In genomic region chr3:114659109-114660081, GRCh38 we compare ENCODE assay signal across 10 cellular contexts.
DNase-seq lines count a peak whose midpoint lies in the region; ATAC-seq, FAIRE-seq and TF ChIP-seq lines count a peak whose summit lies in the region.
"Had no signal": no experiment of that assay in that cellular context is flagged by ENCODE, and none has a peak within 500 bp of the region (broad histone marks: within the 10 kb centered on the region; RNA-seq: fewer than 3 reads in every experiment).

No MANE protein-coding gene starts in this region.

- TF ChIP-seq POLR2A in H1 (IDR thresholded peaks at IDR 0.05; ENCODE audit: control extremely low read depth in 1 of 2, low read depth in 2 of 2, low read length in 2 of 2), result no peak
- TF ChIP-seq POLR2A in suprapubic skin (IDR thresholded peaks at IDR 0.05), result no peak

- no peak overlapping the region for H3K27ac ChIP-seq in H1 (ENCODE audit: low read depth, low read length)
- peak overlapping the region; percentile 84 for H3K27ac ChIP-seq in suprapubic skin

- H3K4me3 Mint-ChIP-seq in Calu3 (ENCODE audit: low read depth, unreplicated experiment), result no peak overlapping the region

- no peak overlapping the region for H3K14ac ChIP-seq in H1 (ENCODE audit: insufficient read length)

- no peak for TF ChIP-seq EP300 in H1 (IDR thresholded peaks at IDR 0.05; ENCODE audit: borderline replicate concordance in 1 of 2, low read depth in 2 of 2, low read length in 2 of 2)
- no peak for TF ChIP-seq EP300 in suprapubic skin (IDR thresholded peaks at IDR 0.05)

- H3K79me2 ChIP-seq in H1 (ENCODE audit: control insufficient read depth in 1 of 2, insufficient read depth in 2 of 2, low read length in 2 of 2), result no peaks in the 10 kb centered on the region

- H2BK12ac ChIP-seq in H1 (ENCODE audit: low read depth, low read length), result no peak overlapping the region

- H3K4me3 ChIP-seq in H1 (ENCODE audit: extremely low read depth in 1 of 4, insufficient read depth in 2 of 4, low read depth in 3 of 4, low read length in 4 of 4) (no peak overlapping the region), suprapubic skin (peak overlapping the region; percentile 17)

- TF ChIP-seq CTCF in H1 (IDR thresholded peaks at IDR 0.05; ENCODE audit: control extremely low read depth in 1 of 3, insufficient read depth in 1 of 3, low read depth in 1 of 3, low read length in 3 of 3), result no peak
- TF ChIP-seq CTCF in suprapubic skin (IDR thresholded peaks at IDR 0.05), result no peak
- no peak for TF ChIP-seq CTCF in Calu3 (IDR thresholded peaks at IDR 0.05; ENCODE audit: unreplicated experiment)

- intact Hi-C loops in Calu3 (cut with micrococcal nuclease; ENCODE audit: unreplicated experiment) (no loop called here), posterior cingulate gyrus (cut with DNase I) (no loop called here)

- H4K20me1 ChIP-seq in H1 (replicated peaks in 1 of 2; ENCODE audit: control insufficient read depth in 1 of 2, insufficient read depth in 2 of 2, low read length in 2 of 2), result no peaks in the 10 kb centered on the region

- no peak for FAIRE-seq in H1 (lab: Jason Lieb, UNC)

- POLR2A ChIA-PET in H1 (lab: Charles Lee; ENCODE audit: partially characterized antibody), result no interaction called here

- H2BK20ac ChIP-seq in H1 (ENCODE audit: low read length), result no peak overlapping the region

- WGBS in H1 (ENCODE audit: extremely low coverage in 1 of 2, insufficient coverage in 1 of 2, insufficient read length in 1 of 2, insufficient replicate concordance in 2 of 2, low coverage in 1 of 2, low lambda C conversion rate in 2 of 2, missing lambda C conversion rate in 1 of 2), 2 experiments, result 97% methylated on average over 5 of the region's 5 CpGs; no CpG with 5 or more reads in 1 of the 2 experiments
- WGBS in suprapubic skin, result 40% methylated on average over 5 of the region's 5 CpGs

- H2BK5ac ChIP-seq in H1 (ENCODE audit: low read depth, low read length), result no peak overlapping the region; the same call in 1 of the 2 replicates

- no peak overlapping the region for H2BK120ac ChIP-seq in H1 (replicated peaks; ENCODE audit: low read depth, low read length)

- no peak overlapping the region for H2BK15ac ChIP-seq in H1 (ENCODE audit: low read length)

- peak in 1 of 2 experiments; percentile 15; a peak in 2 of 4 replicates for TF ChIP-seq RAD21 in H1 (IDR thresholded peaks at IDR 0.05 in 1 of 2, conservative IDR thresholded peaks at IDR 0.05 in 1 of 2; ENCODE audit: low read depth in 2 of 2, low read length in 2 of 2)

- ATAC-seq in HG03460 (IDR thresholded peaks at IDR 0.05; ENCODE audit: unreplicated experiment), result no peak

- H3K36me3 Mint-ChIP-seq in Calu3 (ENCODE audit: insufficient read depth, unreplicated experiment), result no peaks in the 10 kb centered on the region

- BruUV-seq in Calu3 (replicated peaks; lab: Mats Ljungman, UMichigan), result no TSS peak

- H3K4ac ChIP-seq in H1 (replicated peaks; ENCODE audit: insufficient read length, low read depth, low read length), result no peak overlapping the region

- no peak overlapping the region for H3K4me2 ChIP-seq in H1 (ENCODE audit: insufficient read depth in 1 of 2, low read depth in 2 of 2, low read length in 2 of 2)

- H3K27me3 ChIP-seq in H1 (replicated peaks in 1 of 4; ENCODE audit: control insufficient read depth in 3 of 4, extremely low read depth in 1 of 4, insufficient read depth in 3 of 4, low read length in 3 of 4) (no peaks in the 10 kb centered on the region), suprapubic skin (no peaks in the 10 kb centered on the region)

- H3K4me1 Mint-ChIP-seq in Calu3 (ENCODE audit: low read depth, unreplicated experiment), result peaks cover 9% of the 10 kb centered on the region

- H3K9me3 ChIP-seq in H1 (ENCODE audit: insufficient read depth in 2 of 2, low read depth in 1 of 2, low read length in 1 of 2), result no peaks in the 10 kb centered on the region
- H3K9me3 ChIP-seq in suprapubic skin, result no peaks in the 10 kb centered on the region

- H4K8ac ChIP-seq in H1 (ENCODE audit: extremely low read depth, insufficient read depth, low read length), result no peak overlapping the region

- H3K27ac Mint-ChIP-seq in Calu3 (ENCODE audit: unreplicated experiment), result no peak overlapping the region

- no peaks in the 10 kb centered on the region for H3K27me3 Mint-ChIP-seq in Calu3 (ENCODE audit: unreplicated experiment)

- H3K36me3 ChIP-seq in H1 (ENCODE audit: control insufficient read depth in 2 of 4, insufficient read depth in 4 of 4, low read length in 3 of 4) (no peaks in the 10 kb centered on the region), suprapubic skin (no peaks in the 10 kb centered on the region)

- no peak overlapping the region for H3K23ac ChIP-seq in H1 (ENCODE audit: insufficient read length)

- no peak overlapping the region for H3K9ac ChIP-seq in H1 (replicated peaks in 1 of 4; ENCODE audit: extremely low read depth in 1 of 4, low read depth in 3 of 4, low read length in 3 of 4)

- CTCF ChIA-PET in H1 (lab: Charles Lee; ENCODE audit: partially characterized antibody) (interaction anchor here (0.6 to 1.0 kb wide), 4 partner anchors 14 to 791 kb away, joined by 3 read pairs; no protein-coding TSS in a partner anchor), Calu3 (lab: Charles Lee) (no interaction called here)

- H2AK5ac ChIP-seq in H1 (ENCODE audit: low read depth, low read length), result no peak overlapping the region

- peaks cover 2% of the 10 kb centered on the region for H3K9me3 Mint-ChIP-seq in Calu3 (ENCODE audit: low read depth, unreplicated experiment)

- DNase-seq in HuH-7 (ENCODE audit: low spot score) (peak; percentile 73), H1 (ENCODE audit: low read depth in 1 of 2, low spot score in 2 of 2) (no peak), lung microvascular endothelial cell (ENCODE audit: low read depth in 2 of 2) (peak; percentile 6 to 22), suprapubic skin (ENCODE audit: low spot score in 2 of 2) (no peak), Calu3 (no peak), posterior cingulate gyrus (no peak)
- DNase-seq in activated effector memory CD4-positive, alpha-beta T cell treated with anti-CD3 and anti-CD28 coated beads, Interleukin-2, amount 50 U/mL, for 16 hours, result no peak
- DNase-seq: KBM-7, NCI-H345 had no signal

- 0 out of 2 replicates have a peak overlapping the region, but pooled peaks have one; percentile 10 for H2AFZ ChIP-seq in H1 (ENCODE audit: low read length)

- H3K4me1 ChIP-seq in H1 (replicated peaks in 1 of 4; ENCODE audit: control insufficient read depth in 3 of 4, insufficient read depth in 4 of 4, low read length in 3 of 4) (no peaks in the 10 kb centered on the region), suprapubic skin (peaks cover 16% of the 10 kb centered on the region)

- H3K79me1 ChIP-seq in H1 (ENCODE audit: low read depth, low read length), result no peaks in the 10 kb centered on the region

- H3K18ac ChIP-seq in H1 (ENCODE audit: extremely low read depth, low read length), result no peak overlapping the region

- no peak overlapping the region for H4K5ac ChIP-seq in H1 (ENCODE audit: insufficient read length, low read depth, low read length)

- H3K23me2 ChIP-seq in H1 (ENCODE audit: low read depth, low read length), result no peaks in the 10 kb centered on the region

- no peak overlapping the region for H4K91ac ChIP-seq in H1 (replicated peaks; ENCODE audit: insufficient read length, low read length)

- no peak overlapping the region for H3K56ac ChIP-seq in H1 (replicated peaks; ENCODE audit: insufficient read length, low read depth, low read length)

TF ChIP-seq in H1, 55 proteins besides CTCF, POLR2A, EP300 and RAD21:
- no peak for TF ChIP-seq YY1 (IDR thresholded peaks at IDR 0.05; ENCODE audit: low read depth, low read length)
- TF ChIP-seq NRF1 (IDR thresholded peaks at IDR 0.05; ENCODE audit: low read depth, low read length), result no peak
- TF ChIP-seq, protein P1, sequence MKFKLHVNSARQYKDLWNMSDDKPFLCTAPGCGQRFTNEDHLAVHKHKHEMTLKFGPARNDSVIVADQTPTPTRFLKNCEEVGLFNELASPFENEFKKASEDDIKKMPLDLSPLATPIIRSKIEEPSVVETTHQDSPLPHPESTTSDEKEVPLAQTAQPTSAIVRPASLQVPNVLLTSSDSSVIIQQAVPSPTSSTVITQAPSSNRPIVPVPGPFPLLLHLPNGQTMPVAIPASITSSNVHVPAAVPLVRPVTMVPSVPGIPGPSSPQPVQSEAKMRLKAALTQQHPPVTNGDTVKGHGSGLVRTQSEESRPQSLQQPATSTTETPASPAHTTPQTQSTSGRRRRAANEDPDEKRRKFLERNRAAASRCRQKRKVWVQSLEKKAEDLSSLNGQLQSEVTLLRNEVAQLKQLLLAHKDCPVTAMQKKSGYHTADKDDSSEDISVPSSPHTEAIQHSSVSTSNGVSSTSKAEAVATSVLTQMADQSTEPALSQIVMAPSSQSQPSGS (IDR thresholded peaks at IDR 0.05; ENCODE audit: low read length), result no peak
- no peak for TF ChIP-seq KDM1A (IDR thresholded peaks at IDR 0.05; ENCODE audit: borderline replicate concordance, low read length)
- TF ChIP-seq SP1 (IDR thresholded peaks at IDR 0.05; ENCODE audit: low read depth, low read length), result no peak
- no peak for TF ChIP-seq RXRA (IDR thresholded peaks at IDR 0.05; ENCODE audit: insufficient read depth, low read depth, low read length)
- TF ChIP-seq HDAC6 (IDR thresholded peaks at IDR 0.05; ENCODE audit: low read depth, low read length), result no peak
- TF ChIP-seq HDAC2 (IDR thresholded peaks at IDR 0.05; ENCODE audit: borderline replicate concordance in 1 of 2, low read depth in 2 of 2, low read length in 2 of 2), result no peak
- no peak for TF ChIP-seq NANOG (IDR thresholded peaks at IDR 0.05; ENCODE audit: insufficient read depth, low read depth, low read length, poor library complexity, severe bottlenecking)
- TF ChIP-seq MAFK (IDR thresholded peaks at IDR 0.05; ENCODE audit: low read depth, low read length), result no peak
- TF ChIP-seq PHF8 (conservative IDR thresholded peaks at IDR 0.05; ENCODE audit: low read depth, low read length), result no peak
- TF ChIP-seq ASH2L (IDR thresholded peaks at IDR 0.05; ENCODE audit: low read length), result no peak
- no peak for TF ChIP-seq CHD1 (IDR thresholded peaks at IDR 0.05; ENCODE audit: low read depth, low read length)
- TF ChIP-seq SUZ12 (IDR thresholded peaks at IDR 0.05; ENCODE audit: low read length), result no peak
- TF ChIP-seq SIX5 (IDR thresholded peaks at IDR 0.05; ENCODE audit: low read depth, low read length), result no peak

Comparison
In these comparisons a context has a peak if more than half of its experiments do, and no peak if none do; other contexts are left out.
1. DNase-seq: peak in HuH-7 (single experiment) and lung microvascular endothelial cell (2 of 2); none in H1 (0 of 2), suprapubic skin (0 of 2), Calu3 (single experiment), posterior cingulate gyrus (0 of 10) and activated effector memory CD4-positive, alpha-beta T cell treated with anti-CD3 and anti-CD28 coated beads, Interleukin-2, amount 50 U/mL, for 16 hours (single experiment).